In genomic region chr3:35638640-35639250, GRCh38 we compare ENCODE assay signal across 2 cellular contexts.
TF ChIP-seq lines count a peak whose summit lies in the region.

No MANE protein-coding gene starts in this region.

TF ChIP-seq in SK-N-SH, 30 proteins besides CTCF, POLR2A, EP300 and RAD21 (continued from another document):
- TF ChIP-seq IRF3 (IDR thresholded peaks at IDR 0.05; ENCODE audit: low read depth, low read length) (no peak), FOXJ3 (CRISPR knock-in tag; IDR thresholded peaks at IDR 0.05) (no peak), SMC3 (IDR thresholded peaks at IDR 0.05; ENCODE audit: low read depth, low read length) (no peak), NFIC (IDR thresholded peaks at IDR 0.05; ENCODE audit: borderline replicate concordance) (no peak), MXI1 (IDR thresholded peaks at IDR 0.05; ENCODE audit: low read depth, low read length) (no peak), YY1 (IDR thresholded peaks at IDR 0.05; ENCODE audit: low read depth) (no peak), PBX3 (IDR thresholded peaks at IDR 0.05) (no peak), CHD2 (IDR thresholded peaks at IDR 0.05; ENCODE audit: low read length, partially characterized antibody) (no peak), NRF1 (IDR thresholded peaks at IDR 0.05; ENCODE audit: low read depth, low read length) (no peak), RCOR1 (IDR thresholded peaks at IDR 0.05; ENCODE audit: low read length) (no peak), FOXM1 (IDR thresholded peaks at IDR 0.05; ENCODE audit: low read depth) (no peak), RFX5 (IDR thresholded peaks at IDR 0.05; ENCODE audit: low read length) (no peak), MEF2A (IDR thresholded peaks at IDR 0.05; ENCODE audit: borderline replicate concordance, low read depth) (no peak)

TF ChIP-seq in SK-N-SH treated with all-trans-retinoic acid at 6 μM for 48 hours, 23 proteins besides CTCF, POLR2A, EP300 and RAD21 (continued from another document):
- TF ChIP-seq PATZ1 (CRISPR knock-in tag; IDR thresholded peaks at IDR 0.05; ENCODE audit: borderline replicate concordance) (no peak), SNAI2 (CRISPR knock-in tag; IDR thresholded peaks at IDR 0.05) (no peak), OSR1 (CRISPR knock-in tag; IDR thresholded peaks at IDR 0.05) (no peak), ZNF8 (CRISPR knock-in tag; IDR thresholded peaks at IDR 0.05) (no peak), CSDC2 (CRISPR knock-in tag; IDR thresholded peaks at IDR 0.05) (no peak), ESRRG (CRISPR knock-in tag; IDR thresholded peaks at IDR 0.05) (no peak), GLIS3 (CRISPR knock-in tag; IDR thresholded peaks at IDR 0.05) (no peak), ISL1 (CRISPR knock-in tag; IDR thresholded peaks at IDR 0.05) (no peak), TSHZ2 (CRISPR knock-in tag; IDR thresholded peaks at IDR 0.05) (no peak), TOX (CRISPR knock-in tag; IDR thresholded peaks at IDR 0.05; ENCODE audit: borderline replicate concordance) (no peak), BACH2 (CRISPR knock-in tag; IDR thresholded peaks at IDR 0.05; ENCODE audit: borderline replicate concordance) (no peak), TCF4 (CRISPR knock-in tag; IDR thresholded peaks at IDR 0.05; ENCODE audit: borderline replicate concordance) (no peak), ZFP30 (CRISPR knock-in tag; IDR thresholded peaks at IDR 0.05) (no peak), PPARA (CRISPR knock-in tag; IDR thresholded peaks at IDR 0.05; ENCODE audit: borderline replicate concordance) (no peak), ARNTL (CRISPR knock-in tag; IDR thresholded peaks at IDR 0.05; ENCODE audit: borderline replicate concordance, low read depth) (no peak)
- TF ChIP-seq, protein P1, sequence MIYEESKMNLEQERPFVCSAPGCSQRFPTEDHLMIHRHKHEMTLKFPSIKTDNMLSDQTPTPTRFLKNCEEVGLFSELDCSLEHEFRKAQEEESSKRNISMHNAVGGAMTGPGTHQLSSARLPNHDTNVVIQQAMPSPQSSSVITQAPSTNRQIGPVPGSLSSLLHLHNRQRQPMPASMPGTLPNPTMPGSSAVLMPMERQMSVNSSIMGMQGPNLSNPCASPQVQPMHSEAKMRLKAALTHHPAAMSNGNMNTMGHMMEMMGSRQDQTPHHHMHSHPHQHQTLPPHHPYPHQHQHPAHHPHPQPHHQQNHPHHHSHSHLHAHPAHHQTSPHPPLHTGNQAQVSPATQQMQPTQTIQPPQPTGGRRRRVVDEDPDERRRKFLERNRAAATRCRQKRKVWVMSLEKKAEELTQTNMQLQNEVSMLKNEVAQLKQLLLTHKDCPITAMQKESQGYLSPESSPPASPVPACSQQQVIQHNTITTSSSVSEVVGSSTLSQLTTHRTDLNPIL (CRISPR knock-in tag; IDR thresholded peaks at IDR 0.05; ENCODE audit: low read depth) = no peak
